In the genomic region with DNA sequence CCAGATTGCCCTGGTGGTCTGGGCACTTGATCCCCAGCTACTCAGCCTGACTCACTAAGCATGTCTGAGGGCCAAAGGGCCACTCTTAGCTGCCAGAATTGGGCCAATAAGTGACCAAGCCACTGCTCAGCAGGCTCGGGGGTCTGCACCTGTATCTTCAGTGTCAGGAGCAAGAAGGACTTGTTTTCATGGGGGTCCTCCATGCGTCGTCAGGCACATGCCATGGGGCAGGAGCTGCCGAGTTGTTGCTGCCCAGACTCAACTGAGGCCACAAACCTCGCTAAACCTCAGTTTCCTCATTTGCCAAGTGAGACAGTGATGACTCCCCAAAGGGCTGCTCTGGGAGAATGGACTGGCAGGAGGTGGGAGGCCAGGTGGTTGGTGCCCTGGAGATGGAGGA, we compare ENCODE assay signal across 29 cellular contexts.
DNase-seq lines count a peak whose midpoint lies in the region; ATAC-seq, FAIRE-seq and TF ChIP-seq lines count a peak whose summit lies in the region.
"Had no signal": no experiment of that assay in that cellular context is flagged by ENCODE, and none has a peak within 500 bp of the region (broad histone marks: within the 10 kb centered on the region; RNA-seq: fewer than 3 reads in every experiment).

No MANE protein-coding gene starts in this region.

- H4K8ac ChIP-seq in IMR-90 (ENCODE audit: low read depth in 2 of 2, low read length in 2 of 2) = no peak overlapping the region

- TF ChIP-seq POLR2A in IMR-90 (IDR thresholded peaks at IDR 0.05; ENCODE audit: low read depth, low read length) = no peak
- no peak for TF ChIP-seq POLR2A in esophagus muscularis mucosa (IDR thresholded peaks at IDR 0.05; ENCODE audit: low read depth)
- TF ChIP-seq POLR2A in gastroesophageal sphincter (IDR thresholded peaks at IDR 0.05) = no peak

- peak overlapping the region; percentile 31 for H2AK9ac ChIP-seq in IMR-90 (replicated peaks; ENCODE audit: low read depth, low read length, poor library complexity)

- no peak overlapping the region for H3K9ac ChIP-seq in IMR-90 (ENCODE audit: low read depth, low read length)
- peak overlapping the region; percentile 4 for H3K9ac ChIP-seq in Loucy (ENCODE audit: low read depth, low read length, poor library complexity, severe bottlenecking)
- H3K9ac ChIP-seq: BLaER1 had no signal

- no peak overlapping the region for H2BK20ac ChIP-seq in IMR-90 (ENCODE audit: low read depth, low read length)

- DNase-seq in IMR-90 = no peak
- peak; percentile 88 for DNase-seq in esophagus muscularis mucosa (ENCODE audit: extremely low spot score)
- DNase-seq in mesenteric fat pad (ENCODE audit: low spot score) = peak; percentile 67
- DNase-seq in frontal cortex (ENCODE audit: low spot score in 2 of 2) = no peak
- no peak for DNase-seq in psoas muscle
- DNase-seq: 8988T; ACHN; BE2C; C1 segment of cervical spinal cord; CD4-positive, alpha-beta memory T cell; CD4-positive, CD25-positive, alpha-beta regulatory T cell; CD8-positive, alpha-beta memory T cell; COR-L47; DMS 273 treated with DMSO at 0.1 percent for 48 hours; DMS153; DMS53; DMS79; DND-41; EL; GDM1 had no signal

- no peak overlapping the region for H4K5ac ChIP-seq in IMR-90 (ENCODE audit: low read depth, low read length)

- no peak overlapping the region for H2BK15ac ChIP-seq in IMR-90 (ENCODE audit: low read depth, low read length)

- POLR2A ChIA-PET in IMR-90 (lab: Charles Lee; ENCODE audit: unreplicated experiment) = no interaction called here

- in situ Hi-C loops in IMR-90 (cut with MboI; ENCODE audit: low sequenced_read_pairs) = no loop called here

- no peak for TF ChIP-seq RAD21 in IMR-90 (IDR thresholded peaks at IDR 0.05; ENCODE audit: low read length)

- H3K9me2 ChIP-seq in Loucy (replicated peaks; ENCODE audit: low read depth, low read length) = no peaks in the 10 kb centered on the region

- H3K4me3 ChIP-seq in IMR-90 (ENCODE audit: insufficient read depth, low read depth, low read length) (no peak overlapping the region), Loucy (ENCODE audit: low read length, poor library complexity, severe bottlenecking) (no peak overlapping the region), esophagus muscularis mucosa (no peak overlapping the region), gastroesophageal sphincter (no peak overlapping the region), psoas muscle (no peak overlapping the region)
- H3K4me3 ChIP-seq: BLaER1, GM12878 had no signal

- H3K27me3 ChIP-seq in IMR-90 (ENCODE audit: control insufficient read depth, insufficient read depth, low read length) (no peaks in the 10 kb centered on the region), Loucy (ENCODE audit: insufficient read depth, low read length, poor library complexity, severe bottlenecking) (no peaks in the 10 kb centered on the region), esophagus muscularis mucosa (no peaks in the 10 kb centered on the region), gastroesophageal sphincter (no peaks in the 10 kb centered on the region), psoas muscle (ENCODE audit: insufficient read depth in 3 of 3, low read length in 2 of 3) (no peaks in the 10 kb centered on the region)
- H3K27me3 ChIP-seq: BE2C, BLaER1 had no signal

- TF ChIP-seq CTCF in IMR-90 (conservative IDR thresholded peaks at IDR 0.05; ENCODE audit: low read depth, low read length) (no peak), Loucy (conservative IDR thresholded peaks at IDR 0.05; ENCODE audit: low read length) (no peak), esophagus muscularis mucosa (IDR thresholded peaks at IDR 0.05) (no peak), gastroesophageal sphincter (IDR thresholded peaks at IDR 0.05) (no peak), psoas muscle (IDR thresholded peaks at IDR 0.05) (no peak)

- H3K4me1 ChIP-seq in IMR-90 (ENCODE audit: control insufficient read depth, insufficient read depth, low read length) = peaks cover 26% of the 10 kb centered on the region
- H3K4me1 ChIP-seq in Loucy (ENCODE audit: insufficient read depth, low read length, poor library complexity, severe bottlenecking) = peaks cover 71% of the 10 kb centered on the region
- H3K4me1 ChIP-seq in esophagus muscularis mucosa = no peaks in the 10 kb centered on the region
- no peaks in the 10 kb centered on the region for H3K4me1 ChIP-seq in gastroesophageal sphincter
- no peaks in the 10 kb centered on the region for H3K4me1 ChIP-seq in psoas muscle
- H3K4me1 ChIP-seq: BE2C, BLaER1 had no signal

- 80% methylated on average over 1 of the region's 5 CpGs; no CpG with 5 or more reads in 1 of the 2 experiments for WGBS in IMR-90 (ENCODE audit: extremely low coverage in 2 of 2, insufficient read length in 1 of 2), 2 experiments
- WGBS in esophagus muscularis mucosa = 80% methylated on average over 1 of the region's 5 CpGs
- whole genome bisulfite sequencing in gastroesophageal sphincter (ENCODE audit: low coverage in 1 of 2), 2 donors = 100% methylated on average over 1 of the region's 5 CpGs; no CpG with 5 or more reads in 1 of the 2 donors
- WGBS in psoas muscle, 3 donors = 82 to 88% (median 88%) methylated on average over 5 of the region's 5 CpGs

- peaks cover 24% of the 10 kb centered on the region for H3K9me1 ChIP-seq in IMR-90 (ENCODE audit: insufficient read depth, low read length)

- no peak overlapping the region for H3K23ac ChIP-seq in IMR-90 (ENCODE audit: low read depth, low read length)

- intact Hi-C loops in IMR-90 (cut with micrococcal nuclease) = no loop called here
- intact Hi-C loops in esophagus muscularis mucosa (cut with DNase I) = no loop called here
- intact Hi-C loops in psoas muscle (cut with DNase I) = no loop called here

- H4K91ac ChIP-seq in IMR-90 (ENCODE audit: insufficient read depth, low read depth, low read length) = no peak overlapping the region

- no peak for FAIRE-seq in frontal cortex (lab: Jason Lieb, UNC)
- FAIRE-seq: A204.1, GM12878, GM12892, GM18507, GM19239 had no signal

- TF ChIP-seq EP300 in esophagus muscularis mucosa (IDR thresholded peaks at IDR 0.05) (no peak), gastroesophageal sphincter (IDR thresholded peaks at IDR 0.05) (no peak)

- H2AFZ ChIP-seq in IMR-90 (replicated peaks; ENCODE audit: low read length, poor library complexity) (no peak overlapping the region), Loucy (ENCODE audit: low read length) (no peak overlapping the region)

- 0 out of 2 replicates have a peak overlapping the region, but pooled peaks have one; percentile 65 for H2AK5ac ChIP-seq in IMR-90 (ENCODE audit: low read depth, low read length)

- no peak overlapping the region for H3K56ac ChIP-seq in IMR-90 (ENCODE audit: extremely low read depth, insufficient read depth, low read length)

- H3K9me3 ChIP-seq in IMR-90 (ENCODE audit: control insufficient read depth, insufficient read depth, low read length) (no peaks in the 10 kb centered on the region), Loucy (ENCODE audit: insufficient read depth, low read depth, low read length) (no peaks in the 10 kb centered on the region), esophagus muscularis mucosa (no peaks in the 10 kb centered on the region), gastroesophageal sphincter (no peaks in the 10 kb centered on the region), psoas muscle (no peaks in the 10 kb centered on the region)
- H3K9me3 ChIP-seq: BE2C, BLaER1 had no signal

- H3F3A ChIP-seq in Loucy (ENCODE audit: low read depth) = peaks cover 9% of the 10 kb centered on the region; the same call in 1 of the 2 replicates

- H4K20me1 ChIP-seq in IMR-90 (ENCODE audit: insufficient read depth, low read length) (peaks cover 5% of the 10 kb centered on the region; the same call in 1 of the 2 replicates), Loucy (ENCODE audit: insufficient read depth, low read length, poor library complexity, severe bottlenecking) (no peaks in the 10 kb centered on the region)
- H4K20me1 ChIP-seq: BLaER1 had no signal

- H3K18ac ChIP-seq in IMR-90 (ENCODE audit: low read depth, low read length) = no peak overlapping the region

- H3K36me3 ChIP-seq in IMR-90 (ENCODE audit: control insufficient read depth, insufficient read depth, low read length) (peaks cover 4% of the 10 kb centered on the region; the same call in 1 of the 2 replicates), Loucy (ENCODE audit: insufficient read depth, low read length) (no peaks in the 10 kb centered on the region), esophagus muscularis mucosa (no peaks in the 10 kb centered on the region), gastroesophageal sphincter (no peaks in the 10 kb centered on the region), psoas muscle (ENCODE audit: insufficient read depth in 1 of 2, low read depth in 1 of 2) (no peaks in the 10 kb centered on the region)
- H3K36me3 ChIP-seq: BE2C, BLaER1 had no signal

- CTCF ChIA-PET in IMR-90 (lab: Yijun Ruan, JAX) = no interaction called here

- ATAC-seq in IMR-90 (ENCODE audit: low read depth) (no peak), gastroesophageal sphincter (no peak), GM18511 (IDR thresholded peaks at IDR 0.05; ENCODE audit: unreplicated experiment) (no peak), psoas muscle (no peak)
- ATAC-seq: GM12878 had no signal

- no peak overlapping the region for H2BK120ac ChIP-seq in IMR-90 (ENCODE audit: low read depth, low read length)

- H3K4ac ChIP-seq in IMR-90 (ENCODE audit: low read depth, low read length) = no peak overlapping the region

- peaks cover 24 to 61% of the 10 kb centered on the region in 2 experiments for H3K79me1 ChIP-seq in IMR-90 (ENCODE audit: low read depth in 1 of 2, low read length in 2 of 2)

- no TSS peak for BruUV-seq in IMR-90 (replicated peaks; lab: Mats Ljungman, UMichigan)

- H3K4me2 ChIP-seq in IMR-90 (ENCODE audit: low read depth, low read length) = no peak overlapping the region
- H3K4me2 ChIP-seq in Loucy (ENCODE audit: low read depth, low read length, poor library complexity, severe bottlenecking) = no peak overlapping the region
- H3K4me2 ChIP-seq: BLaER1 had no signal

- H3K27ac ChIP-seq in IMR-90 (ENCODE audit: insufficient read depth, low read length) = no peak overlapping the region
- no peak overlapping the region for H3K27ac ChIP-seq in esophagus muscularis mucosa (replicated peaks in 1 of 4)
- no peak overlapping the region for H3K27ac ChIP-seq in gastroesophageal sphincter
- H3K27ac ChIP-seq in psoas muscle = no peak overlapping the region
- H3K27ac ChIP-seq: BLaER1 had no signal

- H3K79me2 ChIP-seq in Loucy (ENCODE audit: insufficient read depth, low read length) = no peaks in the 10 kb centered on the region

- no peak overlapping the region for H2BK5ac ChIP-seq in IMR-90 (ENCODE audit: low read depth, low read length, poor library complexity, severe bottlenecking)

- H3K14ac ChIP-seq in IMR-90 (replicated peaks; ENCODE audit: low read depth, low read length) = no peak overlapping the region

- dilution Hi-C loops in IMR-90 (cut with HindIII; ENCODE audit: low sequenced_read_pairs, unreplicated experiment) = no loop called here

TF ChIP-seq in IMR-90, 13 proteins besides CTCF, POLR2A, EP300 and RAD21 (continues in another document):
- TF ChIP-seq SMC3 (IDR thresholded peaks at IDR 0.05; ENCODE audit: low read depth, low read length) (no peak), MXI1 (IDR thresholded peaks at IDR 0.05; ENCODE audit: borderline replicate concordance, low read depth, low read length) (no peak), RFX5 (IDR thresholded peaks at IDR 0.05; ENCODE audit: low read depth, low read length) (no peak), MAFK (IDR thresholded peaks at IDR 0.05; ENCODE audit: low read depth, low read length) (no peak)

Comparison
In these comparisons a context has a peak if more than half of its experiments do, and no peak if none do; other contexts are left out.
1. DNase-seq: peak in esophagus muscularis mucosa (single experiment) and mesenteric fat pad (single experiment); none in IMR-90 (single experiment), frontal cortex (0 of 2) and psoas muscle (0 of 2).